In the genomic region with DNA sequence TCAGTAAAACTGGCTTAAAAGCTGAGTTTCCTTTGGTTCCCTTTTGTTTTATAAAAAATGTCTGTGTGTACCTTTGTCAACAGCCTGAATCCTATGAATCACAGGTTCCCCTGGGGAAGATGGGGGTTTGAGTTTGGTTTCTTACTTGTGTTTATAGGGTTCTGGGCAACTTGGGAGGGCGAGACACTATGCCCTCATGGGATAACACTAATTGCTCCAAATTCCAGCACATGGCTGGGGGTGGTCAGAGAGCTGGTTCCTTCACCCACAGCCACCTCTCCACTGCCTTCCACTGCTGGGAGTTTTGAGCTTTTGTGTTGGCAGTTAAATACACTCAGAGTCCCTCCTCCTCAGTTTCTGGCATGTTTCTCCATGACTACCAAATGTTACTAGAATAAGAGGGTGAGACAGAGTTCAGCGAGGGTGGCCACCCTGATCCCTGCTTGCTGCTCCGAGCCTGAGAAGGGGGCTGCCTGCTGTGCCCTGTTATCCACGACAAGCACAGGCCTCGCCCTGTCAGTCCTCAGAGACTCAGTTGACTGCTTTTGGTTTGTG, we compare ENCODE assay signal across 19 cellular contexts.
DNase-seq lines count a peak whose midpoint lies in the region; TF ChIP-seq lines count a peak whose summit lies in the region.
"Had no signal": no experiment of that assay in that cellular context is flagged by ENCODE, and none has a peak within 500 bp of the region (broad histone marks: within the 10 kb centered on the region; RNA-seq: fewer than 3 reads in every experiment).

No MANE protein-coding gene starts in this region.

- 85% methylated on average over 4 of the region's 5 CpGs for WGBS in mesenchymal stem cell
- WGBS in hepatocyte (ENCODE audit: low lambda C conversion rate, missing lambda C conversion rate), result 76% methylated on average over 5 of the region's 5 CpGs

- H2AK5ac ChIP-seq in mesenchymal stem cell (ENCODE audit: low read length, severe bottlenecking), result no peak overlapping the region

- H2AFZ ChIP-seq in ACC112 (ENCODE audit: low read length, unreplicated experiment) (no peak overlapping the region), mesenchymal stem cell (ENCODE audit: low read depth, low read length) (no peak overlapping the region), hepatocyte (no peak overlapping the region)

- H3K27ac ChIP-seq in ACC112 (ENCODE audit: low read depth, low read length) (peak overlapping the region; percentile 49), HEK293 (ENCODE audit: extremely low read depth, low read depth, low read length) (no peak overlapping the region), mesenchymal stem cell (ENCODE audit: low read length, poor library complexity, severe bottlenecking) (peak overlapping the region; percentile 13), hepatocyte (no peak overlapping the region)

- no peak overlapping the region for H2BK5ac ChIP-seq in mesenchymal stem cell (ENCODE audit: low read depth, low read length, poor library complexity, severe bottlenecking)

- H4K91ac ChIP-seq in mesenchymal stem cell (ENCODE audit: low read length), result no peak overlapping the region

- H3K27me3 ChIP-seq in ACC112 (ENCODE audit: insufficient read depth, low read length) (no peaks in the 10 kb centered on the region), adipocyte (replicated peaks; ENCODE audit: control insufficient read depth, insufficient read depth, low read length) (peaks cover 6% of the 10 kb centered on the region), mesenchymal stem cell (ENCODE audit: control insufficient read depth in 1 of 2, insufficient read depth in 1 of 2, low read length in 2 of 2) (peaks cover 0 to 16% of the 10 kb centered on the region in 2 experiments), hepatocyte (no peaks in the 10 kb centered on the region)

- H3K9me3 ChIP-seq in HEK293 (ENCODE audit: control insufficient read depth, insufficient read depth, low read depth, low read length), result no peaks in the 10 kb centered on the region
- no peaks in the 10 kb centered on the region for H3K9me3 ChIP-seq in adipocyte (ENCODE audit: control insufficient read depth, low read length)
- H3K9me3 ChIP-seq in mesenchymal stem cell (ENCODE audit: control insufficient read depth, low read length), result no peaks in the 10 kb centered on the region
- no peaks in the 10 kb centered on the region for H3K9me3 ChIP-seq in hepatocyte (ENCODE audit: low read depth)

- peaks cover 6% of the 10 kb centered on the region; the same call in 1 of the 2 replicates for H3K36me3 ChIP-seq in ACC112 (ENCODE audit: insufficient read depth, low read length)
- H3K36me3 ChIP-seq in HEK293 (ENCODE audit: control insufficient read depth in 2 of 2, insufficient read depth in 1 of 2, low read length in 2 of 2), result peaks cover 0 to 59% of the 10 kb centered on the region in 2 experiments; a peak in 2 of 3 replicates
- no peaks in the 10 kb centered on the region for H3K36me3 ChIP-seq in adipocyte (ENCODE audit: control insufficient read depth, insufficient read depth, low read length, severe bottlenecking)
- H3K36me3 ChIP-seq in mesenchymal stem cell (ENCODE audit: control insufficient read depth in 1 of 2, insufficient read depth in 2 of 2, low read depth in 1 of 2, low read length in 2 of 2), result peaks cover 0 to 42% of the 10 kb centered on the region in 2 experiments
- H3K36me3 ChIP-seq in hepatocyte (replicated peaks; ENCODE audit: insufficient read depth, low read depth), result no peaks in the 10 kb centered on the region

- H3K23ac ChIP-seq in mesenchymal stem cell (ENCODE audit: low read length in 2 of 2), result no peak overlapping the region

- H3K79me2 ChIP-seq in ACC112 (ENCODE audit: control insufficient read depth, insufficient read depth, low read length, unreplicated experiment) (no peaks in the 10 kb centered on the region), hepatocyte (no peaks in the 10 kb centered on the region)

- H3K4me2 ChIP-seq in mesenchymal stem cell (ENCODE audit: low read length, poor library complexity, severe bottlenecking), result no peak overlapping the region
- H3K4me2 ChIP-seq in hepatocyte, result no peak overlapping the region

- no peak overlapping the region for H3K4me3 ChIP-seq in ACC112 (ENCODE audit: low read depth, low read length)
- no peak overlapping the region for H3K4me3 ChIP-seq in HEK293 (ENCODE audit: low read depth, low read length)
- H3K4me3 ChIP-seq in adipocyte (ENCODE audit: low read length), result no peak overlapping the region
- no peak overlapping the region for H3K4me3 ChIP-seq in mesenchymal stem cell (ENCODE audit: insufficient read depth in 1 of 2, low read depth in 1 of 2, low read length in 2 of 2)
- H3K4me3 ChIP-seq in hepatocyte, result no peak overlapping the region

- POLR2A ChIA-PET in HEK293 (lab: Yijun Ruan, JAX), result no interaction called here

- no peak for TF ChIP-seq CTCF in HEK293 (tag by site-specific recombination; IDR thresholded peaks at IDR 0.05)
- TF ChIP-seq CTCF in hepatocyte (IDR thresholded peaks at IDR 0.05; ENCODE audit: poor library complexity), result no peak

- H3K18ac ChIP-seq in mesenchymal stem cell (ENCODE audit: low read depth in 1 of 2, low read length in 2 of 2), result no peak overlapping the region

- H2BK12ac ChIP-seq in mesenchymal stem cell (ENCODE audit: low read length in 2 of 2), result no peak overlapping the region

- H4K8ac ChIP-seq in mesenchymal stem cell (ENCODE audit: low read length), result no peak overlapping the region

- H2BK15ac ChIP-seq in mesenchymal stem cell (ENCODE audit: low read depth, poor library complexity, severe bottlenecking), result no peak overlapping the region

- H3K9ac ChIP-seq in adipocyte (ENCODE audit: low read length) (no peak overlapping the region), mesenchymal stem cell (ENCODE audit: low read length) (peak overlapping the region; percentile 49)

- CTCF ChIA-PET in HEK293 (lab: Yijun Ruan, JAX), result interaction anchor here (1.1 to 1.4 kb wide), 3 partner anchors 32 to 120 kb away, joined by 4 read pairs; no protein-coding TSS in a partner anchor

- no peak overlapping the region for H3K4ac ChIP-seq in mesenchymal stem cell (ENCODE audit: low read depth in 1 of 2, low read length in 2 of 2)

- H3K79me1 ChIP-seq in mesenchymal stem cell (replicated peaks; ENCODE audit: low read length, poor library complexity, severe bottlenecking), result no peaks in the 10 kb centered on the region

- no peak overlapping the region for H2BK120ac ChIP-seq in mesenchymal stem cell (ENCODE audit: low read depth, low read length)

- peaks cover 19% of the 10 kb centered on the region for H3K4me1 ChIP-seq in ACC112 (ENCODE audit: control insufficient read depth, insufficient read depth, low read length, unreplicated experiment)
- H3K4me1 ChIP-seq in HEK293 (ENCODE audit: control insufficient read depth, insufficient read depth, low read length), result no peaks in the 10 kb centered on the region
- H3K4me1 ChIP-seq in adipocyte (ENCODE audit: control insufficient read depth, insufficient read depth, low read length), result peaks cover 9% of the 10 kb centered on the region
- H3K4me1 ChIP-seq in mesenchymal stem cell (ENCODE audit: control insufficient read depth, insufficient read depth, low read depth, low read length), result peaks cover 8% of the 10 kb centered on the region
- H3K4me1 ChIP-seq in hepatocyte (ENCODE audit: insufficient read depth), result no peaks in the 10 kb centered on the region

- H4K20me1 ChIP-seq in hepatocyte (ENCODE audit: insufficient read depth, poor library complexity, severe bottlenecking), result no peaks in the 10 kb centered on the region

- peak; percentile 15 for DNase-seq in adipocyte (ENCODE audit: low read depth)
- no peak for DNase-seq in mesenchymal stem cell
- DNase-seq in DMS 273 (lab: John Stamatoyannopoulos, UW; ENCODE audit: unreplicated experiment), result no peak
- no peak for DNase-seq in NOMO-1 treated with dmso at 0.1 percent for 144 hours (lab: John Stamatoyannopoulos, UW; ENCODE audit: unreplicated experiment)
- no peak for DNase-seq in middle frontal gyrus (ENCODE audit: extremely low spot score, low spot score)
- DNase-seq in hepatocyte (ENCODE audit: low spot score), result no peak
- DNase-seq: 8988T; CD4-positive, CD25-positive, alpha-beta regulatory T cell; GOT3; HFFc6; MV-4-11; NCI-H146; NCI-H2081 treated with DMSO at 0.1 percent for 48 hours; NCI-H226; NCI-H526 treated with DMSO at 0.1 percent for 48 hours; NK-92 treated with Interleukin-12 subunit alpha and Interleukin-12 subunit beta, amount 100 ng/mL, for 24 hours; PC-3 had no signal

- no peaks in the 10 kb centered on the region for H3K9me2 ChIP-seq in hepatocyte (replicated peaks; ENCODE audit: insufficient read depth)

- no peak overlapping the region for H3K14ac ChIP-seq in mesenchymal stem cell (ENCODE audit: low read length in 2 of 2)

TF ChIP-seq in HEK293, 187 proteins besides CTCF, POLR2A, EP300 and RAD21 (continues in another document):
- TF ChIP-seq GLIS1 (tag by site-specific recombination; IDR thresholded peaks at IDR 0.05) (peak; percentile 36; the same call in 1 of the 2 replicates), ZNF580 (tag by site-specific recombination; IDR thresholded peaks at IDR 0.05) (no peak), ZNF776 (tag by site-specific recombination; IDR thresholded peaks at IDR 0.05; ENCODE audit: borderline replicate concordance) (no peak)
- TF ChIP-seq, protein P1, sequence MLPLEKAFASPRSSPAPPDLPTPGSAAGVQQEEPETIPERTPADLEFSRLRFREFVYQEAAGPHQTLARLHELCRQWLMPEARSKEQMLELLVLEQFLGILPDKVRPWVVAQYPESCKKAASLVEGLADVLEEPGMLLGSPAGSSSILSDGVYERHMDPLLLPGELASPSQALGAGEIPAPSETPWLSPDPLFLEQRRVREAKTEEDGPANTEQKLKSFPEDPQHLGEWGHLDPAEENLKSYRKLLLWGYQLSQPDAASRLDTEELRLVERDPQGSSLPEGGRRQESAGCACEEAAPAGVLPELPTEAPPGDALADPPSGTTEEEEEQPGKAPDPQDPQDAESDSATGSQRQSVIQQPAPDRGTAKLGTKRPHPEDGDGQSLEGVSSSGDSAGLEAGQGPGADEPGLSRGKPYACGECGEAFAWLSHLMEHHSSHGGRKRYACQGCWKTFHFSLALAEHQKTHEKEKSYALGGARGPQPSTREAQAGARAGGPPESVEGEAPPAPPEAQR (tag by site-specific recombination; IDR thresholded peaks at IDR 0.05), result no peak

Comparison
In these comparisons a context has a peak if more than half of its experiments do, and no peak if none do; other contexts are left out.
1. H3K27ac ChIP-seq: peak in ACC112 (single experiment) and mesenchymal stem cell (single experiment); none in HEK293 (single experiment) and hepatocyte (single experiment).